ENCODE assay signal across 8 cellular contexts in the genomic region with DNA sequence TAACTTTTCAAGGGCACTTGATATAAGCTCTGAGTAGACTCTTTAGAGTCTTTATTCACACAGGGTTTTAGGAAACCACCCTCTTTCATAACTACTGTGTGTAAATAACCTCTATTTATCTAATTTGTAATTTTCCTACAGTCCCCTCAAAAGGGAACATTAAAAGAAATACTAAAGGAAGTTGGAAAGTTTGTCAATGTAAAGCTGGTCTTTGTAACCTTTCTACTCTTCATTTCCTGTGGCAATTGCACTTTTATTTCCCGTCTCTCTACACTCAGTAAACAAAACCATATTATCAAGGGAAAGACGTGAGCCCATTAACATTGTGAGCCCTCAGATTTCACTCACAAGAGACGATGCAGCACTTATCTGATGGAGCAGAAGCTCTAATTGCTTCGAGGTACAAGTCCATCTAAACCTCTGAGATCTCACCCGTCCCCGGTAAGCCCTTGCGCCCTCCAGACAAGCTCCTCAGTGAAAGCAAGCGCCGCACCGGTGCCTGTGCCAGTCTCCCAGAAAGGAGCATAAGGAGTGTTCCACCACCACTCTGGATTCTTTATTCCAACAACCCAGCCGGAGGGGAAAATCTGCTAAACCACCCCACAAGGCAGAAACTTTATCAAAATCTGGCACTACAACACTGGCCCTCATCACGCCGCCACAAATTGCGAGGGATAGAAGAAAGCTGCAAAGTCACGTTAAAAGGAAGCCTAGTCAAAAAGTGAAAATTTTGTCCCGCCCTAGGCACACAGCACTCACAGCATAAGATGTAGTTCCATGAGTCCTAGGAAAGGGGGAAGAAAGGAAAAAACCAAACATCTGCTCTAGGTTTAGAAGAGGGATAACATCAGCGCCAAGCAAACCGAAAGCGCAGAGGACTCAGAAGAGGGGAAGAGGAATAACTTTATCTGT.
DNase-seq lines count a peak whose midpoint lies in the region; ATAC-seq and TF ChIP-seq lines count a peak whose summit lies in the region.

No MANE protein-coding gene starts in this region.

- H3K27me3 ChIP-seq in muscle layer of duodenum (ENCODE audit: low read depth, low read length) = peaks cover 33% of the 10 kb centered on the region

- no peak for TF ChIP-seq CTCF in choroid plexus epithelial cell (conservative IDR thresholded peaks at IDR 0.05; ENCODE audit: low read depth, low read length)

- DNase-seq in DMS153 (lab: John Stamatoyannopoulos, UW) (peak; percentile 57), DMS153 treated with DMSO at 0.1 percent for 48 hours (lab: John Stamatoyannopoulos, UW; ENCODE audit: unreplicated experiment) (no peak), NCI-H146 treated with DMSO at 0.1 percent for 48 hours (lab: John Stamatoyannopoulos, UW; ENCODE audit: unreplicated experiment) (peak; percentile 8), choroid plexus epithelial cell (ENCODE audit: low read depth) (no peak), AML-193 (lab: John Stamatoyannopoulos, UW) (no peak)
- no peak for DNase-seq in activated CD8-positive, alpha-beta memory T cell treated with anti-CD3 and anti-CD28 coated beads, Interleukin-2, amount 50 U/mL, for 48 hours

- H3K4me3 ChIP-seq in choroid plexus epithelial cell (ENCODE audit: low read depth, low read length) (peak overlapping the region; percentile 42), muscle layer of duodenum (ENCODE audit: low read depth in 1 of 2, low read length in 2 of 2) (peak overlapping the region; percentile 75 to 90)

- H3K36me3 ChIP-seq in muscle layer of duodenum (ENCODE audit: control insufficient read depth in 1 of 2, insufficient read depth in 2 of 2, low read length in 2 of 2) = no peaks in the 10 kb centered on the region

- no peaks in the 10 kb centered on the region for H3K9me3 ChIP-seq in muscle layer of duodenum (ENCODE audit: control insufficient read depth in 1 of 2, low read length in 2 of 2)

- H3K4me1 ChIP-seq in muscle layer of duodenum (ENCODE audit: control insufficient read depth in 1 of 2, insufficient read depth in 2 of 2, low read length in 2 of 2) = peaks cover 0 to 23% of the 10 kb centered on the region in 2 donors

- H3K27ac ChIP-seq in muscle layer of duodenum (ENCODE audit: low read length) = no peak overlapping the region

- no peak for ATAC-seq in GM18867 (IDR thresholded peaks at IDR 0.05; ENCODE audit: unreplicated experiment)

Comparison
In these comparisons a context has a peak if more than half of its experiments do, and no peak if none do; other contexts are left out.
1. DNase-seq: peak in DMS153 (single experiment) and NCI-H146 treated with DMSO at 0.1 percent for 48 hours (single experiment); none in DMS153 treated with DMSO at 0.1 percent for 48 hours (single experiment), choroid plexus epithelial cell (single experiment), activated CD8-positive, alpha-beta memory T cell treated with anti-CD3 and anti-CD28 coated beads, Interleukin-2, amount 50 U/mL, for 48 hours (single experiment) and AML-193 (0 of 2).